Comparison of ENCODE assay signal across 10 cellular contexts in the genomic region with DNA sequence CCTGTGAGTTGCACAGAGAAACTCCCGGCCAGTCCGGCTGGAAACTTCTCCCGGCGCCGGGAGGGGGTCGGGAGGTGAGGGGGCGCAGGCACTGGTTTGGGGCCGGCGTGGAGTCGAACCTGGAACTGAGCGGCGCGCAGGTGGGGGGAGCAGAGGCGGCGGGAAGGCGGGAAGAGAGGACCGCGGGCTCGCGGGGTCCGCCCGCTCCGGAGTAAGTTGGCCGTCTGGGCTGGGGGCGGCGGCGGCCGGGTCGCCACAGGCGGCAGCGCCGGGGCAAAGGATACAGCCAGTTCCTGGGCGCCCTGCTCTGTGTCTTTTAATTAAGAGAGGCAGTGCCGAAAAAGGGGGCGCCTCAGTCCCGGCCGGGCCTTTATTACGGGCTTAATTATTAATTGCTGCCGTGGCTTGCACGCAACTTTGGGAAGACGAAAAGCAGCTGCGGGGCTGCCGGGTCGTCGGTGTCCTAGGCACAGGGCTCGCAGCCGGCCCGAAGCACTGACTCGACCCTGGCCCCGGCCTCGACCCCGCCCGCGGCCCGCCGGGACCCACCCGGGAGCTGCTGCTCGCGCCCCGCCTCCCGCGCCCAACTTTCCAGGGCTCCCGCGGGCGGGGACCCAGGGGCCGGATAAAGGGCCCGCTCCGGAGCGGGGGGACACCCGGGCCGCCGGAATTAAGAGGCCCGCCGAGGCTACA. TPM values are rescaled to one million over a fixed set of nuclear protein-coding genes. Genes with fewer than 3 reads are reported as not detected.
A peak's percentile ranks its signal among the peaks of the same experiment; 100 is the strongest.
DNase-seq lines count a peak whose midpoint lies in the region; ATAC-seq and TF ChIP-seq lines count a peak whose summit lies in the region.
"Had no signal": no experiment of that assay in that cellular context is flagged by ENCODE, and none has a peak within 500 bp of the region (broad histone marks: within the 10 kb centered on the region; RNA-seq: fewer than 3 reads in every experiment).

No MANE protein-coding gene starts in this region.

- no peaks in the 10 kb centered on the region for H3K36me3 ChIP-seq in adipocyte (ENCODE audit: control insufficient read depth, insufficient read depth, low read length, severe bottlenecking)
- no peaks in the 10 kb centered on the region for H3K36me3 ChIP-seq in kidney epithelial cell (ENCODE audit: control insufficient read depth, insufficient read depth, low read length)
- no peaks in the 10 kb centered on the region for H3K36me3 ChIP-seq in subcutaneous abdominal adipose tissue (ENCODE audit: control insufficient read depth in 5 of 5, insufficient read depth in 5 of 5, low read length in 5 of 5)
- H3K36me3 ChIP-seq: left lung had no signal

- intact Hi-C loops in activated CD4-positive, alpha-beta T cell treated with anti-CD3 and anti-CD28 coated beads, Interleukin-2, amount 10 ng/mL, durations not matched to agents 24 days and 14 days (cut with micrococcal nuclease) = loop anchor here (5.0 kb wide), 2 partner anchors 36 to 156 kb away; no protein-coding TSS in a partner anchor

- peaks cover 10% of the 10 kb centered on the region for H3K4me1 Mint-ChIP-seq in activated CD4-positive, alpha-beta T cell treated with anti-CD3 and anti-CD28 coated beads, Interleukin-2, amount 10 ng/mL, durations not matched to agents 24 days and 14 days

- H3K27me3 Mint-ChIP-seq in activated CD4-positive, alpha-beta T cell treated with anti-CD3 and anti-CD28 coated beads, Interleukin-2, amount 10 ng/mL, durations not matched to agents 24 days and 14 days = peaks cover 58% of the 10 kb centered on the region

- H3K36me3 Mint-ChIP-seq in activated CD4-positive, alpha-beta T cell treated with anti-CD3 and anti-CD28 coated beads, Interleukin-2, amount 10 ng/mL, durations not matched to agents 24 days and 14 days (ENCODE audit: low read depth) = peaks cover 6% of the 10 kb centered on the region

- ATAC-seq in GM18909 (IDR thresholded peaks at IDR 0.05; ENCODE audit: poor library complexity, unreplicated experiment) = no peak

- DNase-seq in activated CD4-positive, alpha-beta T cell treated with anti-CD3 and anti-CD28 coated beads, Interleukin-2, amount 10 ng/mL, durations not matched to agents 24 days and 14 days = peak; percentile 64
- no peak for DNase-seq in activated CD4-positive, alpha-beta T cell treated with anti-CD3 and anti-CD28 coated beads, Interleukin-2, amount 50 U/mL, for 48 hours
- DNase-seq in adipocyte (ENCODE audit: low read depth) (peak; percentile 33), kidney epithelial cell (ENCODE audit: low read depth) (no peak), DMS153 (lab: John Stamatoyannopoulos, UW) (no peak)
- DNase-seq in stimulated activated CD4-positive, alpha-beta T cell treated with anti-CD3 and anti-CD28 coated beads, Interleukin-2, amount 100 ng/mL, for 48 hours = no peak
- DNase-seq: COR-L47 had no signal

- H3K4me1 ChIP-seq in adipocyte (ENCODE audit: control insufficient read depth, insufficient read depth, low read length) = peaks cover 19% of the 10 kb centered on the region
- peaks cover 0 to 40% (median 30%) of the 10 kb centered on the region in 5 donors for H3K4me1 ChIP-seq in subcutaneous abdominal adipose tissue (ENCODE audit: control insufficient read depth in 5 of 5, insufficient read depth in 5 of 5, low read length in 5 of 5)

- H3K27ac Mint-ChIP-seq in activated CD4-positive, alpha-beta T cell treated with anti-CD3 and anti-CD28 coated beads, Interleukin-2, amount 10 ng/mL, durations not matched to agents 24 days and 14 days = no peak overlapping the region

- H3K27me3 ChIP-seq in adipocyte (replicated peaks; ENCODE audit: control insufficient read depth, insufficient read depth, low read length) (peaks cover 41% of the 10 kb centered on the region), kidney epithelial cell (ENCODE audit: control insufficient read depth, insufficient read depth, low read length) (peaks cover 84% of the 10 kb centered on the region), subcutaneous abdominal adipose tissue (ENCODE audit: control insufficient read depth in 5 of 5, insufficient read depth in 4 of 5, low read length in 5 of 5) (peaks cover 46 to 70% (median 59%) of the 10 kb centered on the region in 5 donors)

- peak overlapping the region; percentile 90 for H3K4me3 Mint-ChIP-seq in activated CD4-positive, alpha-beta T cell treated with anti-CD3 and anti-CD28 coated beads, Interleukin-2, amount 10 ng/mL, durations not matched to agents 24 days and 14 days

- H3K27ac ChIP-seq in subcutaneous abdominal adipose tissue (ENCODE audit: low read depth, low read length) = no peak overlapping the region

- H3K9me3 Mint-ChIP-seq in activated CD4-positive, alpha-beta T cell treated with anti-CD3 and anti-CD28 coated beads, Interleukin-2, amount 10 ng/mL, durations not matched to agents 24 days and 14 days = no peaks in the 10 kb centered on the region

- H3K4me3 ChIP-seq in adipocyte (ENCODE audit: low read length) (peak overlapping the region; percentile 83), kidney epithelial cell (ENCODE audit: low read depth, low read length) (peak overlapping the region; percentile 47), subcutaneous abdominal adipose tissue (ENCODE audit: low read depth in 1 of 5, low read length in 5 of 5) (peak overlapping the region in 4 of 5 donors; percentile 48 to 69 (median 63))

- H3K9ac ChIP-seq in adipocyte (ENCODE audit: low read length) = no peak overlapping the region
- H3K9ac ChIP-seq in subcutaneous abdominal adipose tissue (ENCODE audit: low read length in 5 of 5) = no peak overlapping the region

- no peaks in the 10 kb centered on the region for H3K9me3 ChIP-seq in adipocyte (ENCODE audit: control insufficient read depth, low read length)
- no peaks in the 10 kb centered on the region for H3K9me3 ChIP-seq in subcutaneous abdominal adipose tissue (ENCODE audit: control insufficient read depth in 5 of 5, low read length in 5 of 5)
- H3K9me3 ChIP-seq: left lung had no signal

- no peak for TF ChIP-seq CTCF in kidney epithelial cell (IDR thresholded peaks at IDR 0.05; ENCODE audit: insufficient read depth, low read length, poor library complexity, severe bottlenecking)

RNA-seq across cellular contexts. Expression of gene NTNG2, which starts 1.1 kb away (rescaled TPM):
- 1.6 and 1.7 TPM in 2 replicates for total RNA-seq in activated CD4-positive, alpha-beta T cell treated with anti-CD3 and anti-CD28 coated beads, Interleukin-2, amount 10 ng/mL, durations not matched to agents 24 days and 14 days
- total RNA-seq in kidney epithelial cell = 0.42 and 0.89 TPM in 2 replicates

Comparison
In these comparisons a context has a peak if more than half of its experiments do, and no peak if none do; other contexts are left out.
1. DNase-seq: peak in activated CD4-positive, alpha-beta T cell treated with anti-CD3 and anti-CD28 coated beads, Interleukin-2, amount 10 ng/mL, durations not matched to agents 24 days and 14 days (single experiment) and adipocyte (single experiment); none in activated CD4-positive, alpha-beta T cell treated with anti-CD3 and anti-CD28 coated beads, Interleukin-2, amount 50 U/mL, for 48 hours (0 of 2), kidney epithelial cell (single experiment), DMS153 (single experiment) and stimulated activated CD4-positive, alpha-beta T cell treated with anti-CD3 and anti-CD28 coated beads, Interleukin-2, amount 100 ng/mL, for 48 hours (0 of 2).
2. Peak in every context shown above with its lines, with median percentiles within 50 percentile points of each other: H3K4me3 ChIP-seq.